In the genomic region with DNA sequence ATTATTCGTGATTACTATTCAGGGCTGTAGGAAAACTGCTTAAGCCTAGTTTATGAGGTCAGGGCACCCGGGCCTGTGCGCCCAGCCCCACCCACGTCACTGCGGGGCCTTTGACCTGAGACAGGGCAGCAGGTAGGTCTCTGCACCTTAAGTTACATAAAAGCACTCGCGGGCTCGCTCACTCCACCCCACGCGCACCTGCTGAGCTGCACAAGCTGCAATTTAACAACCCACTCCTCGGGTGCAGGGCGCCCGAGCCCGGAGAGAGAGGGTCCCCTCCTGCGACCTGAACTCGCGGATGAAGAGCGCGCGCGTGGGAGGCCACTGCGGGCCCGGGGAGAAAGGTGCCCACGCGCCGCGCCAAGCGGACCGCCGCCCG, we compare ENCODE assay signal across 9 cellular contexts. TPM values are rescaled to one million over a fixed set of nuclear protein-coding genes. Genes with fewer than 3 reads are reported as not detected.
A peak's percentile ranks its signal among the peaks of the same experiment; 100 is the strongest.
DNase-seq lines count a peak whose midpoint lies in the region; ATAC-seq and TF ChIP-seq lines count a peak whose summit lies in the region.
"Had no signal": no experiment of that assay in that cellular context is flagged by ENCODE, and none has a peak within 500 bp of the region (broad histone marks: within the 10 kb centered on the region; RNA-seq: fewer than 3 reads in every experiment).

No MANE protein-coding gene starts in this region.

- H3K36me3 ChIP-seq in BE2C, result no peaks in the 10 kb centered on the region; the same call in none of the 2 replicates
- peaks cover 41% of the 10 kb centered on the region for H3K36me3 ChIP-seq in OCI-LY7 (ENCODE audit: insufficient read depth, low read length)

- peaks cover 6% of the 10 kb centered on the region for H3K27me3 Mint-ChIP-seq in endothelial cell (ENCODE audit: unreplicated experiment)

- H4K20me1 ChIP-seq in OCI-LY7 (ENCODE audit: insufficient read depth, low read length), result 0 out of 2 replicates have a peak, but pooled peaks cover 11% of the 10 kb centered on the region

- CTCF ChIA-PET in OCI-LY7 (lab: Charles Lee; ENCODE audit: unreplicated experiment), result no interaction called here

- H3K36me3 Mint-ChIP-seq in endothelial cell (ENCODE audit: low read depth, unreplicated experiment), result peaks cover 10% of the 10 kb centered on the region

- peak overlapping the region; percentile 88 for H3K4me3 Mint-ChIP-seq in endothelial cell (ENCODE audit: unreplicated experiment)

- H3K9me3 Mint-ChIP-seq in endothelial cell (ENCODE audit: unreplicated experiment), result no peaks in the 10 kb centered on the region

- H3K27ac Mint-ChIP-seq in endothelial cell (ENCODE audit: unreplicated experiment), result no peak overlapping the region

- peaks cover 24% of the 10 kb centered on the region for H3K79me2 ChIP-seq in OCI-LY7 (ENCODE audit: insufficient read depth, low read depth, low read length)

- POLR2A ChIA-PET in OCI-LY7 (lab: Charles Lee), result interaction anchor here (1.0 to 1.5 kb wide), 2 partner anchors 35 to 243 kb away, joined by 3 to 7 read pairs; partner anchors contain the start of gene NPHP4

- H3K9me3 ChIP-seq in BE2C (no peaks in the 10 kb centered on the region), OCI-LY7 (ENCODE audit: low read length) (no peaks in the 10 kb centered on the region)

- H3K4me1 ChIP-seq in BE2C (no peaks in the 10 kb centered on the region), OCI-LY7 (ENCODE audit: insufficient read depth, low read length, poor library complexity, severe bottlenecking) (peaks cover 20% of the 10 kb centered on the region)

- TF ChIP-seq CTCF in BE2C (IDR thresholded peaks at IDR 0.05; ENCODE audit: low read depth, low read length) (no peak), OCI-LY7 (conservative IDR thresholded peaks at IDR 0.05; ENCODE audit: low read length) (no peak), endothelial cell (IDR thresholded peaks at IDR 0.05; ENCODE audit: unreplicated experiment) (no peak), omental fat pad (IDR thresholded peaks at IDR 0.05) (no peak)

- peaks cover 11% of the 10 kb centered on the region for H3K4me1 Mint-ChIP-seq in endothelial cell (ENCODE audit: unreplicated experiment)

- peak overlapping the region; percentile 80 for H3K4me3 ChIP-seq in BE2C (ENCODE audit: low read depth, low read length)
- H3K4me3 ChIP-seq in OCI-LY7 (ENCODE audit: low read depth, low read length, poor library complexity, severe bottlenecking), result peak overlapping the region; percentile 96

- peak; percentile 21 for ATAC-seq in GM21515 (IDR thresholded peaks at IDR 0.05; ENCODE audit: unreplicated experiment)
- ATAC-seq in omental fat pad (ENCODE audit: low FRiP score), result peak; percentile 16

- peak overlapping the region; percentile 14 for H3K27ac ChIP-seq in OCI-LY7 (ENCODE audit: low read depth, low read length, poor library complexity, severe bottlenecking)

- intact Hi-C loops in OCI-LY7 (cut with micrococcal nuclease; ENCODE audit: unreplicated experiment), result loop anchor here (5.0 kb wide), 2 partner anchors 38 to 157 kb away; partner anchors contain the start of genes ACOT7 and RPL22

- DNase-seq in BE2C, result no peak
- peak; percentile 40 for DNase-seq in OCI-LY7 (ENCODE audit: low spot score)
- DNase-seq in endothelial cell (ENCODE audit: low spot score), result no peak
- no peak for DNase-seq in omental fat pad (ENCODE audit: low spot score)
- no peak for DNase-seq in DMS153 (lab: John Stamatoyannopoulos, UW)
- no peak for DNase-seq in kidney glomerular epithelial cell (lab: John Stamatoyannopoulos, UW)
- no peak for DNase-seq in occipital lobe (lab: John Stamatoyannopoulos, UW)

- peak overlapping the region; percentile 24; the same call in 1 of the 2 replicates for H2AFZ ChIP-seq in OCI-LY7 (ENCODE audit: low read length)

- no TSS peak for BruUV-seq in OCI-LY7 (replicated peaks; lab: Mats Ljungman, UMichigan)

- peak overlapping the region; percentile 92 for H3K4me2 ChIP-seq in OCI-LY7 (ENCODE audit: low read length)

- no peaks in the 10 kb centered on the region for H3K27me3 ChIP-seq in BE2C

- no peaks in the 10 kb centered on the region for H3K9me2 ChIP-seq in OCI-LY7 (ENCODE audit: insufficient read depth, low read length)

RNA-seq across cellular contexts. Expression of gene ICMT, which starts 0.5 kb away (rescaled TPM):
- polyA plus RNA-seq in BE2C (2012; ENCODE audit: insufficient read depth, insufficient read length, low read depth), result 25.8 TPM
- 54.0 and 57.0 TPM in 2 replicates for total RNA-seq in OCI-LY7 (2014; rRNA removed; shearing (Covaris generic))
- total RNA-seq in OCI-LY7 (2022), result 42.2 and 48.0 TPM in 2 replicates
- 52.2 TPM for total RNA-seq in endothelial cell (ENCODE audit: unreplicated experiment)
- total RNA-seq in omental fat pad, result 10 to 100 TPM; 47.7 to 70.2 (median 57.3) TPM
- 21.7 TPM for total RNA-seq in occipital lobe

RNA-seq across cellular contexts. Expression of gene HES3, which starts 8.7 kb away (rescaled TPM):
- polyA plus RNA-seq in BE2C (2012; ENCODE audit: insufficient read depth, insufficient read length, low read depth), result not detected
- total RNA-seq in OCI-LY7 (2014; rRNA removed; shearing (Covaris generic)), result not detected in 2 replicates
- total RNA-seq in OCI-LY7 (2022) (not detected in 2 replicates), endothelial cell (ENCODE audit: unreplicated experiment) (not detected), omental fat pad (not detected), occipital lobe (not detected)
- total RNA-seq: HT1080 had no signal

RNA-seq across cellular contexts. Expression of gene GPR153, which starts 25.6 kb away (rescaled TPM):
- polyA plus RNA-seq in BE2C (2012; ENCODE audit: insufficient read depth, insufficient read length, low read depth), result 2.1 TPM
- total RNA-seq in OCI-LY7 (2014; rRNA removed; shearing (Covaris generic)), result not detected in 2 replicates
- total RNA-seq in OCI-LY7 (2022) (not detected in 2 replicates), endothelial cell (ENCODE audit: unreplicated experiment) (3.0 TPM), omental fat pad (10 to 100 TPM; 10.9 to 19.8 (median 14.3) TPM), occipital lobe (25.3 TPM)

RNA-seq across cellular contexts. Expression of gene RNF207, which starts 29.4 kb away (rescaled TPM):
- 19.9 TPM for polyA plus RNA-seq in BE2C (2012; ENCODE audit: insufficient read depth, insufficient read length, low read depth)
- not detected in 2 replicates for total RNA-seq in OCI-LY7 (2014; rRNA removed; shearing (Covaris generic))
- total RNA-seq in OCI-LY7 (2022) (not detected in 2 replicates), endothelial cell (ENCODE audit: unreplicated experiment) (not detected), omental fat pad (10 to 100 TPM in 2 of 4 donors, 1 to 10 TPM in 2; 5.2 to 48.2 (median 9.5) TPM), occipital lobe (8.7 TPM)

RNA-seq across cellular contexts. Expression of gene RPL22, which starts 35.9 kb away (rescaled TPM):
- 260 TPM for polyA plus RNA-seq in BE2C (2012; ENCODE audit: insufficient read depth, insufficient read length, low read depth)
- total RNA-seq in OCI-LY7 (2014; rRNA removed; shearing (Covaris generic)), result 249 and 330 TPM in 2 replicates
- 589 and 605 TPM in 2 replicates for total RNA-seq in OCI-LY7 (2022)
- 601 TPM for total RNA-seq in endothelial cell (ENCODE audit: unreplicated experiment)
- 100 to 1,000 TPM; 164 to 205 (median 191) TPM for total RNA-seq in omental fat pad
- 371 TPM for total RNA-seq in occipital lobe
